In the genomic region with DNA sequence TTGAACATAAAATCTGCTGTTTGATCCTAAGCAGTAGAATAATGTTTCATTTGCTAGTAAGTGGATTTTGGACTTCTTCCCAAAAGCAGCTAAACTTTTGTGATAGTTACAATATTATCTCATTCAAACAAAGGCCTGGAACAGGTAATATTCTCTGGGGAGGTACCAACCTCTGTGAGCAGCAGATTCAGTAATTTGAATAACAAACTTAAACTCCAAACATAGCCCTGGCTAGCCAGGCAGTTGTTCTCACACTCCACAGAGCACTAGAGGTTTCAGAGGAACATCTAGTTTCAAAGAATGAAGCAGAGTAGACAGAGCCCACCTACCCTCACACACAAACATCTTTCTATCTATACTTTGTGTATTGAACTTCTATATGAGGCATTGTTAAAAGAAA, we compare ENCODE assay signal across 1 cellular context.
TF ChIP-seq lines count a peak whose summit lies in the region.

No MANE protein-coding gene starts in this region.

TF ChIP-seq in GM23338, 12 proteins besides CTCF, POLR2A, EP300 and RAD21 (continued from another document):
- TF ChIP-seq, protein P1, sequence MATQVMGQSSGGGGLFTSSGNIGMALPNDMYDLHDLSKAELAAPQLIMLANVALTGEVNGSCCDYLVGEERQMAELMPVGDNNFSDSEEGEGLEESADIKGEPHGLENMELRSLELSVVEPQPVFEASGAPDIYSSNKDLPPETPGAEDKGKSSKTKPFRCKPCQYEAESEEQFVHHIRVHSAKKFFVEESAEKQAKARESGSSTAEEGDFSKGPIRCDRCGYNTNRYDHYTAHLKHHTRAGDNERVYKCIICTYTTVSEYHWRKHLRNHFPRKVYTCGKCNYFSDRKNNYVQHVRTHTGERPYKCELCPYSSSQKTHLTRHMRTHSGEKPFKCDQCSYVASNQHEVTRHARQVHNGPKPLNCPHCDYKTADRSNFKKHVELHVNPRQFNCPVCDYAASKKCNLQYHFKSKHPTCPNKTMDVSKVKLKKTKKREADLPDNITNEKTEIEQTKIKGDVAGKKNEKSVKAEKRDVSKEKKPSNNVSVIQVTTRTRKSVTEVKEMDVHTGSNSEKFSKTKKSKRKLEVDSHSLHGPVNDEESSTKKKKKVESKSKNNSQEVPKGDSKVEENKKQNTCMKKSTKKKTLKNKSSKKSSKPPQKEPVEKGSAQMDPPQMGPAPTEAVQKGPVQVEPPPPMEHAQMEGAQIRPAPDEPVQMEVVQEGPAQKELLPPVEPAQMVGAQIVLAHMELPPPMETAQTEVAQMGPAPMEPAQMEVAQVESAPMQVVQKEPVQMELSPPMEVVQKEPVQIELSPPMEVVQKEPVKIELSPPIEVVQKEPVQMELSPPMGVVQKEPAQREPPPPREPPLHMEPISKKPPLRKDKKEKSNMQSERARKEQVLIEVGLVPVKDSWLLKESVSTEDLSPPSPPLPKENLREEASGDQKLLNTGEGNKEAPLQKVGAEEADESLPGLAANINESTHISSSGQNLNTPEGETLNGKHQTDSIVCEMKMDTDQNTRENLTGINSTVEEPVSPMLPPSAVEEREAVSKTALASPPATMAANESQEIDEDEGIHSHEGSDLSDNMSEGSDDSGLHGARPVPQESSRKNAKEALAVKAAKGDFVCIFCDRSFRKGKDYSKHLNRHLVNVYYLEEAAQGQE (IDR thresholded peaks at IDR 0.05; ENCODE audit: unreplicated experiment) = no peak
- TF ChIP-seq STAT1 (IDR thresholded peaks at IDR 0.05; ENCODE audit: unreplicated experiment) (no peak), JUNB (IDR thresholded peaks at IDR 0.05; ENCODE audit: unreplicated experiment) (no peak), ZNF114 (CRISPR knock-in tag; IDR thresholded peaks at IDR 0.05) (no peak), EZH2 (IDR thresholded peaks at IDR 0.05; ENCODE audit: low read depth, unreplicated experiment) (no peak), CREB1 (CRISPR knock-in tag; IDR thresholded peaks at IDR 0.05; ENCODE audit: low read depth) (no peak)
- TF ChIP-seq, protein P2, sequence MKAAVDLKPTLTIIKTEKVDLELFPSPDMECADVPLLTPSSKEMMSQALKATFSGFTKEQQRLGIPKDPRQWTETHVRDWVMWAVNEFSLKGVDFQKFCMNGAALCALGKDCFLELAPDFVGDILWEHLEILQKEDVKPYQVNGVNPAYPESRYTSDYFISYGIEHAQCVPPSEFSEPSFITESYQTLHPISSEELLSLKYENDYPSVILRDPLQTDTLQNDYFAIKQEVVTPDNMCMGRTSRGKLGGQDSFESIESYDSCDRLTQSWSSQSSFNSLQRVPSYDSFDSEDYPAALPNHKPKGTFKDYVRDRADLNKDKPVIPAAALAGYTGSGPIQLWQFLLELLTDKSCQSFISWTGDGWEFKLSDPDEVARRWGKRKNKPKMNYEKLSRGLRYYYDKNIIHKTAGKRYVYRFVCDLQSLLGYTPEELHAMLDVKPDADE (IDR thresholded peaks at IDR 0.05) = no peak
